20 cellular contexts compared by ENCODE assay signal in the genomic region with DNA sequence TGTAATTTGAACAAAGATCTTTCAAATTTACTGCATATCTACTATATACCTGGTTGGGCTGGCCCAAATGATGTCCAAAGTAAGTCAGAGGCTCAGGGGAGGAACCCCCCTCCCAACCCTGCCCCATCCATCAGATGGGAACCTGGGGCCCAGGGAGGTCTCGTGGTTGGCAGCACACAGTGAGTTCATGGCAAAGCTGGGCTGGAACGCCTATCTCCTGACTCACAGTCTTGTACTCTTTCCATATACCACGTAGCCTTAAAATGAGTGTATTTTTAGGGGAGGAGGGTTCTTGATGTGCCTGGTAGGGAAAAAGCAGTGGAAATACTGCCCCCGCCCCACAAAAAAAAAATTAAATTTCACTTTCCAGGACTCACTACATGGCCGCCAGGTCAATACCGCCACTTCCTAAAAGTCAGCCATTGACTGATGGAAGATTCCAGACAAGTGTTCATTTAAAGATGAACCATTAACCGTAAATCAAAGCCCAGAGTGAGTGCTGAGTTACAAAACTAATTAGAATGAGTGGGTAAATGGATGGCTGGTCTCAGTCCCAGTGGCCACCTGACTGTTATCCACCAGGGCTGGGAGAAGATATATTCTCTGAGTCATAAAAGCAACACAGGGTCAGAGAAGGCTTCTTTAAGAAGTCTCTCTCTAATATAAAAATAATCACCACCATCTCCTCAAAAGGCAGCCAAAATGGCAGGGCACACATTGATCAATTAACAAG.
A peak's percentile ranks its signal among the peaks of the same experiment; 100 is the strongest.
DNase-seq lines count a peak whose midpoint lies in the region; ATAC-seq, FAIRE-seq and TF ChIP-seq lines count a peak whose summit lies in the region.
"Had no signal": no experiment of that assay in that cellular context is flagged by ENCODE, and none has a peak within 500 bp of the region (broad histone marks: within the 10 kb centered on the region; RNA-seq: fewer than 3 reads in every experiment).

No MANE protein-coding gene starts in this region.

- no peaks in the 10 kb centered on the region for H3K79me2 ChIP-seq in HepG2 (ENCODE audit: insufficient read depth, low read length)

- peaks cover 47% of the 10 kb centered on the region for H3K4me1 Mint-ChIP-seq in brain

- H3K9me3 ChIP-seq in mucosa of descending colon, result no peaks in the 10 kb centered on the region
- no peaks in the 10 kb centered on the region for H3K9me3 ChIP-seq in HepG2 (ENCODE audit: low read length)
- H3K9me3 ChIP-seq: Peyer's patch, upper lobe of left lung had no signal

- CTCF ChIA-PET in HepG2 (lab: Yijun Ruan, JAX; ENCODE audit: low intra/inter-chr PET ratio, low total read pairs), result no interaction called here

- H3K4me3 Mint-ChIP-seq in brain, result no peak overlapping the region
- H3K4me3 Mint-ChIP-seq: activated CD8-positive, alpha-beta T cell treated with anti-CD3 and anti-CD28 coated beads, Interleukin-2, amount 10 ng/mL, durations not matched to agents 7 days and 5 days; dendritic cell treated with granulocyte-macrophage colony-stimulating factor and Interleukin-4, amounts not matched to agents 40 ng/mL and 50 ng/mL, for 4 days; GM23338 had no signal

- TF ChIP-seq POLR2A in HepG2 (IDR thresholded peaks at IDR 0.05; ENCODE audit: insufficient read depth in 1 of 2, low read depth in 2 of 2, low read length in 2 of 2), result no peak

- 40% methylated on average over 7 of the region's 7 CpGs for WGBS in HepG2 (ENCODE audit: low lambda C conversion rate)

- ATAC-seq in mucosa of descending colon, result no peak
- ATAC-seq in HepG2, result no peak
- ATAC-seq in GM18870 (IDR thresholded peaks at IDR 0.05; ENCODE audit: unreplicated experiment), result no peak
- ATAC-seq: activated CD8-positive, alpha-beta T cell treated with anti-CD3 and anti-CD28 coated beads, Interleukin-2, amount 10 ng/mL, durations not matched to agents 7 days and 5 days; GM23338 had no signal

- no peak overlapping the region for H3K27ac ChIP-seq in HepG2 (ENCODE audit: extremely low read length, insufficient read depth, low read length)
- H3K27ac ChIP-seq: Peyer's patch, upper lobe of left lung had no signal

- no peak for FAIRE-seq in HTR-8/SVneo (lab: Jason Lieb, UNC)
- no peak for FAIRE-seq in HepG2 (lab: Jason Lieb, UNC)

- H3K4me3 ChIP-seq in mucosa of descending colon, result no peak overlapping the region
- no peak overlapping the region for H3K4me3 ChIP-seq in HepG2 (replicated peaks in 1 of 3; ENCODE audit: insufficient read depth in 1 of 3, low read depth in 2 of 3, low read length in 3 of 3)
- H3K4me3 ChIP-seq: GM23338, Peyer's patch, upper lobe of left lung had no signal

- peaks cover under 1 to 10% of the 10 kb centered on the region in 2 experiments; a peak in 2 of 5 replicates for H3K27me3 ChIP-seq in HepG2 (ENCODE audit: control insufficient read depth in 1 of 2, insufficient read depth in 2 of 2, low read length in 2 of 2)
- H3K27me3 ChIP-seq: Peyer's patch, upper lobe of left lung had no signal

- no peak for TF ChIP-seq RAD21 in HepG2 (CRISPR knock-in tag; IDR thresholded peaks at IDR 0.05)

- TF ChIP-seq EP300 in HepG2 (IDR thresholded peaks at IDR 0.05; ENCODE audit: low read depth in 2 of 2, low read length in 2 of 2), result no peak
- no peak for TF ChIP-seq EP300 in HepG2 (CRISPR knock-in tag; IDR thresholded peaks at IDR 0.05; ENCODE audit: borderline replicate concordance)

- in situ Hi-C loops in HepG2 (cut with HindIII; ENCODE audit: extremely low pct_ligation_motif_present, low pct_unique_long_range_greater_than_20kb), result no loop called here

- no peak overlapping the region for H3K9ac ChIP-seq in HepG2 (ENCODE audit: insufficient read depth, low read depth, low read length)

- peaks cover 0 to 2% (median 0%) of the 10 kb centered on the region in 5 experiments for H3K9me3 Mint-ChIP-seq in brain
- H3K9me3 Mint-ChIP-seq: dendritic cell treated with granulocyte-macrophage colony-stimulating factor and Interleukin-4, amounts not matched to agents 40 ng/mL and 50 ng/mL, for 4 days; GM23338 had no signal

- no peak for TF ChIP-seq CTCF in brain (conservative IDR thresholded peaks at IDR 0.05)
- no peak for TF ChIP-seq CTCF in mucosa of descending colon (IDR thresholded peaks at IDR 0.05)
- TF ChIP-seq CTCF in HepG2 (CRISPR knock-in tag; IDR thresholded peaks at IDR 0.05), result no peak

- no peaks in the 10 kb centered on the region for H3K27me3 Mint-ChIP-seq in brain

- peak; percentile 86 for DNase-seq in A172 (ENCODE audit: low spot score)
- DNase-seq in HTR-8/SVneo (ENCODE audit: insufficient read length, low spot score), result peak; percentile 27
- DNase-seq in kidney glomerular epithelial cell (lab: John Stamatoyannopoulos, UW), result peak; percentile 99
- no peak for DNase-seq in mucosa of descending colon
- DNase-seq in activated CD4-positive, CD25-positive, alpha-beta regulatory T cell (lab: John Stamatoyannopoulos, UW), result no peak
- no peak for DNase-seq in HepG2 (ENCODE audit: low spot score)
- DNase-seq: activated CD8-positive, alpha-beta T cell treated with anti-CD3 and anti-CD28 coated beads, Interleukin-2, amount 10 ng/mL, durations not matched to agents 7 days and 5 days; activated naive CD4-positive, alpha-beta T cell treated with Interleukin-2 at 50 U/mL for 16 hours; DMS153; glutamatergic neuron; NCI-H1048; NCI-H510A; occipital lobe; Peyer's patch; T-helper 9 cell; upper lobe of left lung had no signal

- no peaks in the 10 kb centered on the region for H3K36me3 Mint-ChIP-seq in brain

- intact Hi-C loops in mucosa of descending colon (cut with DNase I, micrococcal nuclease) (no loop called here), HepG2 (cut with micrococcal nuclease; ENCODE audit: unreplicated experiment) (no loop called here)

- no TSS peak for BruUV-seq in HepG2 (replicated peaks; lab: Mats Ljungman, UMichigan)

- POLR2A ChIA-PET in HepG2 (lab: Yijun Ruan, JAX), result no interaction called here

- H3K4me2 ChIP-seq in HepG2 (ENCODE audit: low read depth, low read length), result no peak overlapping the region
- H3K4me2 ChIP-seq: GM23338 had no signal

- H3K4me1 ChIP-seq in mucosa of descending colon (ENCODE audit: low read depth) (no peaks in the 10 kb centered on the region), HepG2 (ENCODE audit: insufficient read depth, low read length) (no peaks in the 10 kb centered on the region)
- H3K4me1 ChIP-seq: Peyer's patch had no signal

- H3K27ac Mint-ChIP-seq in brain, result peak overlapping the region in 3 of 5 experiments; percentile 13 to 69 (median 37)
- H3K27ac Mint-ChIP-seq: activated CD8-positive, alpha-beta T cell treated with anti-CD3 and anti-CD28 coated beads, Interleukin-2, amount 10 ng/mL, durations not matched to agents 7 days and 5 days; dendritic cell treated with granulocyte-macrophage colony-stimulating factor and Interleukin-4, amounts not matched to agents 40 ng/mL and 50 ng/mL, for 4 days; GM23338 had no signal

- no peaks in the 10 kb centered on the region for H3K36me3 ChIP-seq in mucosa of descending colon (ENCODE audit: low read depth)
- H3K36me3 ChIP-seq in HepG2 (replicated peaks in 1 of 2; ENCODE audit: control insufficient read depth in 1 of 2, insufficient read depth in 2 of 2, low read length in 2 of 2), result no peaks in the 10 kb centered on the region
- H3K36me3 ChIP-seq: Peyer's patch, upper lobe of left lung had no signal

- H2AFZ ChIP-seq in HepG2 (ENCODE audit: low read length), result no peak overlapping the region
- H2AFZ ChIP-seq: GM23338 had no signal

- no peaks in the 10 kb centered on the region for H4K20me1 ChIP-seq in HepG2 (ENCODE audit: insufficient read depth, low read length)

TF ChIP-seq in HepG2, 621 proteins besides CTCF, POLR2A, EP300 and RAD21:
- no peak for TF ChIP-seq CENPT (CRISPR knock-in tag; IDR thresholded peaks at IDR 0.05; ENCODE audit: low read depth)

Comparison
In these comparisons a context has a peak if more than half of its experiments do, and no peak if none do; other contexts are left out.
1. DNase-seq: peak in A172 (single experiment), HTR-8/SVneo (single experiment) and kidney glomerular epithelial cell (single experiment); none in mucosa of descending colon (0 of 3), activated CD4-positive, CD25-positive, alpha-beta regulatory T cell (0 of 4) and HepG2 (single experiment).